In the genomic region with DNA sequence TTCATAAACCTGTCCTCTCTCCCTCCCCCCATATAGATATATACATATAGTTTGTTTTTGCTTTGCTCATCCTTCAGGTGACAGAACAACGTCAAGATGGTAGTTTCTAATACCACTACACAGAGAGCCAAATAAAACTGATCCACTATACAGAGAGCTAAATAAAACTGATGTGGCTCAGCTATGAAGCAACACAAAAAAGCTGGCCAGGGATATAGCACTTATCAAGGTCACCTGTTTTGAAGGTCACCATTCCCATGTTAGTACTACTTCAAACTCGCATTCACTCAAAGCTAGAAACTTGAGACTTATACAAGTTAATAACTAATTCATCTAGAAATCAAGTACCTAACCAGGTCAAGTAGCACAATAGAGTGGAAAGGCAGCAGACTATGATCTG, we compare ENCODE assay signal across 8 cellular contexts.
A peak's percentile ranks its signal among the peaks of the same experiment; 100 is the strongest.
DNase-seq lines count a peak whose midpoint lies in the region; ATAC-seq, FAIRE-seq and TF ChIP-seq lines count a peak whose summit lies in the region.
"Not testable (repeated sequence)": the region's sequence is repeated elsewhere in the genome, so short reads cannot be mapped to it uniquely, and the experiment has no call there.

No MANE protein-coding gene starts in this region.

- TF ChIP-seq CTCF in heart right ventricle (IDR thresholded peaks at IDR 0.05); left lung (IDR thresholded peaks at IDR 0.05); pancreas (IDR thresholded peaks at IDR 0.05); upper lobe of right lung (IDR thresholded peaks at IDR 0.05): not testable (repeated sequence)

- not testable (repeated sequence) for H3K4me3 ChIP-seq in heart right ventricle, left lung, pancreas, upper lobe of right lung

- WGBS in heart right ventricle, 2 donors = 40 to 47% methylated on average over 1 of the region's 2 CpGs
- 7 to 23% methylated on average over 1 of the region's 2 CpGs for WGBS in pancreas, 2 donors

- not testable (repeated sequence) for H3K27me3 ChIP-seq in heart right ventricle, left lung, pancreas, upper lobe of right lung

- intact Hi-C loops in Right ventricle myocardium inferior (cut with DNase I); heart right ventricle (cut with DNase I); left ventricle myocardium superior (cut with micrococcal nuclease); left lung (cut with DNase I); pancreas (cut with DNase I); upper lobe of right lung (cut with DNase I): not testable (repeated sequence)

- ATAC-seq in SK-N-SH treated with all-trans-retinoic acid at 6 μM for 48 hours = 0 out of 3 replicates have a peak, but pooled peaks have one; percentile 21
- ATAC-seq in Right ventricle myocardium inferior = peak; percentile 78
- ATAC-seq in heart right ventricle = peak in 6 of 8 donors; percentile 58 to 91 (median 72)
- peak; percentile 86 for ATAC-seq in left ventricle myocardium superior
- ATAC-seq in left lung = peak; percentile 81
- ATAC-seq in pancreas = peak in 3 of 4 donors; percentile 45 to 87 (median 77)
- ATAC-seq in upper lobe of right lung = peak; percentile 55

- FAIRE-seq in HTR-8/SVneo (lab: Jason Lieb, UNC) = peak; percentile 40
- not testable (repeated sequence) for FAIRE-seq in pancreas (lab: Jason Lieb, UNC)

- H3K9me3 ChIP-seq in heart right ventricle, left lung, pancreas, upper lobe of right lung: not testable (repeated sequence)

- H3K4me1 ChIP-seq in heart right ventricle, left lung, pancreas, upper lobe of right lung: not testable (repeated sequence)

- not testable (repeated sequence) for DNase-seq in HTR-8/SVneo (ENCODE audit: insufficient read length, low spot score); Right ventricle myocardium inferior (ENCODE audit: missing footprints); heart right ventricle; left ventricle myocardium superior; left lung; pancreas; upper lobe of right lung

- H3K27ac ChIP-seq in heart right ventricle = peak overlapping the region in 4 of 10 donors; percentile 9 to 53 (median 31)
- H3K27ac ChIP-seq in left lung, pancreas, upper lobe of right lung: not testable (repeated sequence)

- H3K36me3 ChIP-seq in heart right ventricle = peaks cover 0 to 55% (median 9%) of the 10 kb centered on the region in 9 donors
- H3K36me3 ChIP-seq in left lung = peaks cover 0 to 21% of the 10 kb centered on the region in 2 donors
- H3K36me3 ChIP-seq in pancreas = not testable (repeated sequence)
- H3K36me3 ChIP-seq in upper lobe of right lung = peaks cover 11% of the 10 kb centered on the region

Comparison
In these comparisons a context has a peak if more than half of its experiments do, and no peak if none do; other contexts are left out.
1. ATAC-seq: peak in every context shown above with its lines; median percentile 86 in left ventricle myocardium superior; 81 in left lung; 78 in Right ventricle myocardium inferior; 77 in pancreas; 72 in heart right ventricle; 55 in upper lobe of right lung; 21 in SK-N-SH treated with all-trans-retinoic acid at 6 μM for 48 hours.